In genomic region chr11:69640995-69641581, GRCh38 we compare ENCODE assay signal across 1 cellular context.
A peak's percentile ranks its signal among the peaks of the same experiment; 100 is the strongest.
TF ChIP-seq lines count a peak whose summit lies in the region.

CCND1 (plus strand) TSS chr11:69641156; CDS start chr11:69641314, 158 bp downstream.

TF ChIP-seq in HepG2, 621 proteins besides CTCF, POLR2A, EP300 and RAD21 (continued from another document and continues in another):
- TF ChIP-seq ZNF691 (CRISPR knock-in tag; IDR thresholded peaks at IDR 0.05; ENCODE audit: borderline replicate concordance, low read depth) (no peak), ZBTB38 (CRISPR knock-in tag; IDR thresholded peaks at IDR 0.05) (peak; percentile 58; the same call in 1 of the 2 replicates), ZBTB14 (CRISPR knock-in tag; IDR thresholded peaks at IDR 0.05) (0 out of 2 replicates have a peak, but pooled peaks have one; percentile 43), ZNF749 (CRISPR knock-in tag; IDR thresholded peaks at IDR 0.05; ENCODE audit: borderline replicate concordance) (peak; percentile 89; the same call in 1 of the 2 replicates), ZNF644 (CRISPR knock-in tag; IDR thresholded peaks at IDR 0.05; ENCODE audit: low read depth) (no peak), KLF16 (CRISPR knock-in tag; IDR thresholded peaks at IDR 0.05) (peak in 1 of 2 experiments; percentile 92; a peak in 2 of 4 replicates), ZNF383 (CRISPR knock-in tag; IDR thresholded peaks at IDR 0.05; ENCODE audit: borderline replicate concordance) (no peak), FOSL2 (CRISPR knock-in tag; IDR thresholded peaks at IDR 0.05) (peak; percentile 51), IKZF5 (CRISPR knock-in tag; IDR thresholded peaks at IDR 0.05) (no peak), CENPX (CRISPR knock-in tag; IDR thresholded peaks at IDR 0.05) (no peak), SRSF9 (IDR thresholded peaks at IDR 0.05; ENCODE audit: borderline replicate concordance, insufficient read depth, low read depth, low read length, poor library complexity, severe bottlenecking) (no peak), ZBTB42 (CRISPR knock-in tag; IDR thresholded peaks at IDR 0.05) (peak; percentile 46; the same call in 1 of the 2 replicates), HBP1 (CRISPR knock-in tag; IDR thresholded peaks at IDR 0.05; ENCODE audit: low read depth) (0 out of 2 replicates have a peak, but pooled peaks have one; percentile 51), SRY (CRISPR knock-in tag; IDR thresholded peaks at IDR 0.05) (peak; percentile 82; the same call in 1 of the 2 replicates), ZNF788 (CRISPR knock-in tag; IDR thresholded peaks at IDR 0.05; ENCODE audit: borderline replicate concordance) (peak; percentile 57; the same call in 1 of the 2 replicates), BRF2 (CRISPR knock-in tag; IDR thresholded peaks at IDR 0.05) (no peak), ZNF292 (CRISPR knock-in tag; IDR thresholded peaks at IDR 0.05; ENCODE audit: borderline replicate concordance, low read depth) (peak; percentile 56; the same call in 1 of the 2 replicates), FOXA3 (CRISPR knock-in tag; IDR thresholded peaks at IDR 0.05) (peak; percentile 11; the same call in 1 of the 2 replicates), SRF (IDR thresholded peaks at IDR 0.05; ENCODE audit: low read depth, low read length) (no peak), MAZ (IDR thresholded peaks at IDR 0.05; ENCODE audit: borderline replicate concordance, low read depth, low read length) (peak; percentile 70), MAZ (CRISPR knock-in tag; IDR thresholded peaks at IDR 0.05; ENCODE audit: low read depth) (peak; percentile 79), ZNF276 (CRISPR knock-in tag; IDR thresholded peaks at IDR 0.05; ENCODE audit: low read depth) (no peak), ZEB1 (IDR thresholded peaks at IDR 0.05; ENCODE audit: insufficient replicate concordance, low read depth) (no peak), PCBP2 (optimal IDR thresholded peaks at IDR 0.05; ENCODE audit: low read depth, low read length, poor library complexity, severe bottlenecking) (no peak), ATF7 (IDR thresholded peaks at IDR 0.05) (no peak), ATF7 (CRISPR knock-in tag; IDR thresholded peaks at IDR 0.05) (no peak), REL (CRISPR knock-in tag; conservative IDR thresholded peaks at IDR 0.05) (0 out of 2 replicates have a peak, but pooled peaks have one; percentile 76), SAFB2 (CRISPR knock-in tag; IDR thresholded peaks at IDR 0.05; ENCODE audit: borderline replicate concordance, low read depth) (no peak), HNF1B (CRISPR knock-in tag; IDR thresholded peaks at IDR 0.05) (peak; percentile 34; the same call in 1 of the 2 replicates), BRCA1 (CRISPR knock-in tag; IDR thresholded peaks at IDR 0.05) (no peak; the same call in 1 of the 2 replicates), RXRA (CRISPR knock-in tag; IDR thresholded peaks at IDR 0.05) (no peak), ZNF432 (CRISPR knock-in tag; IDR thresholded peaks at IDR 0.05; ENCODE audit: borderline replicate concordance) (no peak), ZNF720 (CRISPR knock-in tag; IDR thresholded peaks at IDR 0.05) (no peak), ZNF546 (CRISPR knock-in tag; conservative IDR thresholded peaks at IDR 0.05) (no peak; the same call in 1 of the 2 replicates), USF2 (IDR thresholded peaks at IDR 0.05; ENCODE audit: low read depth, low read length) (no peak), USF2 (CRISPR knock-in tag; IDR thresholded peaks at IDR 0.05; ENCODE audit: borderline replicate concordance) (no peak), ZNF639 (CRISPR knock-in tag; conservative IDR thresholded peaks at IDR 0.05) (no peak), SMARCC2 (IDR thresholded peaks at IDR 0.05) (no peak), ZNF670 (CRISPR knock-in tag; IDR thresholded peaks at IDR 0.05; ENCODE audit: borderline replicate concordance) (no peak), ZBTB7B (CRISPR knock-in tag; IDR thresholded peaks at IDR 0.05) (peak; percentile 42; the same call in 1 of the 2 replicates), ZFP41 (CRISPR knock-in tag; IDR thresholded peaks at IDR 0.05; ENCODE audit: borderline replicate concordance) (no peak), TOE1 (CRISPR knock-in tag; IDR thresholded peaks at IDR 0.05) (peak; percentile 55; the same call in 1 of the 2 replicates), NFE2L2 (IDR thresholded peaks at IDR 0.05; ENCODE audit: low read length) (no peak), ZNF33A (CRISPR knock-in tag; IDR thresholded peaks at IDR 0.05; ENCODE audit: borderline replicate concordance) (no peak), MEIS1 (CRISPR knock-in tag; IDR thresholded peaks at IDR 0.05; ENCODE audit: borderline replicate concordance) (no peak), KLF11 (CRISPR knock-in tag; IDR thresholded peaks at IDR 0.05) (peak; percentile 81; the same call in 1 of the 2 replicates), SP5 (CRISPR knock-in tag; IDR thresholded peaks at IDR 0.05; ENCODE audit: borderline replicate concordance, low read depth) (no peak), MEF2D (CRISPR knock-in tag; IDR thresholded peaks at IDR 0.05) (0 out of 2 replicates have a peak, but pooled peaks have one; percentile 61), RXRB (CRISPR knock-in tag; IDR thresholded peaks at IDR 0.05; ENCODE audit: borderline replicate concordance) (peak; percentile 37; the same call in 1 of the 2 replicates), ZNF660 (CRISPR knock-in tag; IDR thresholded peaks at IDR 0.05; ENCODE audit: borderline replicate concordance, low read depth) (no peak)
- TF ChIP-seq, protein P1, sequence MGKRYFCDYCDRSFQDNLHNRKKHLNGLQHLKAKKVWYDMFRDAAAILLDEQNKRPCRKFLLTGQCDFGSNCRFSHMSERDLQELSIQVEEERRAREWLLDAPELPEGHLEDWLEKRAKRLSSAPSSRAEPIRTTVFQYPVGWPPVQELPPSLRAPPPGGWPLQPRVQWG (CRISPR knock-in tag; IDR thresholded peaks at IDR 0.05; ENCODE audit: borderline replicate concordance, low read depth), result no peak
- TF ChIP-seq, protein P2, sequence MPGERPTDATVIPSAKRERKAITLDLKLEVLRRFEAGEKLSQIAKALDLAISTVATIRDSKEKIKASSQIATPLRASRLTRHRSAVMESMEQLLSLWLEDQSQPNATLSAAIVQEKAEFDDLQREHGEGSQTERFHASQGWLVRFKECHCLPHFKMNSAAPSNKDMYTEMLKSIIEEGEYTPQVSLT (CRISPR knock-in tag; IDR thresholded peaks at IDR 0.05; ENCODE audit: borderline replicate concordance, low read depth), result no peak
- TF ChIP-seq, protein P3, sequence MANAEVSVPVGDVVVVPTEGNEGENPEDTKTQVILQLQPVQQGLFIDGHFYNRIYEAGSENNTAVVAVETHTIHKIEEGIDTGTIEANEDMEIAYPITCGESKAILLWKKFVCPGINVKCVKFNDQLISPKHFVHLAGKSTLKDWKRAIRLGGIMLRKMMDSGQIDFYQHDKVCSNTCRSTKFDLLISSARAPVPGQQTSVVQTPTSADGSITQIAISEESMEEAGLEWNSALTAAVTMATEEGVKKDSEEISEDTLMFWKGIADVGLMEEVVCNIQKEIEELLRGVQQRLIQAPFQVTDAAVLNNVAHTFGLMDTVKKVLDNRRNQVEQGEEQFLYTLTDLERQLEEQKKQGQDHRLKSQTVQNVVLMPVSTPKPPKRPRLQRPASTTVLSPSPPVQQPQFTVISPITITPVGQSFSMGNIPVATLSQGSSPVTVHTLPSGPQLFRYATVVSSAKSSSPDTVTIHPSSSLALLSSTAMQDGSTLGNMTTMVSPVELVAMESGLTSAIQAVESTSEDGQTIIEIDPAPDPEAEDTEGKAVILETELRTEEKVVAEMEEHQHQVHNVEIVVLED (CRISPR knock-in tag; IDR thresholded peaks at IDR 0.05; ENCODE audit: borderline replicate concordance), result no peak
